In the genomic region with DNA sequence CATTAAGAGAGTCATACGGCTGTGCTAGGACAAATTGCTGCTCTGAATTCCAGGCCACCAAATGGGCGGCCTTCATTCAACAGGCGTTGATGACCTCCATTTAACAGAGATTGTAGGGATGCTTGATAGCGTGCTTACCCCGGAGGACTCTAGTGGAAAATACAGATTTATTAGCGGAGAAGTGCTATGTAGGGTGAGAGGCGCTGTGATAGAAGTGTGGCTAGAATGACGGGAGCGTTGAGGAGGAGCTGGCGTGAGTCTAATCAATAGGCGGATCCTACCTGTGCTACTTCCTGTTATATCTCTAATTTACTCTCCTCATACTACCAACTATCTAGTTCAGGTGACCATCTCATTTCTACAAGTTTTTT, we compare ENCODE assay signal across 8 cellular contexts. TPM values are rescaled to one million over a fixed set of nuclear protein-coding genes. Genes with fewer than 3 reads are reported as not detected.
A peak's percentile ranks its signal among the peaks of the same experiment; 100 is the strongest.
DNase-seq lines count a peak whose midpoint lies in the region; ATAC-seq and TF ChIP-seq lines count a peak whose summit lies in the region.

No MANE protein-coding gene starts in this region.

- BruUV-seq in Panc1 (replicated peaks; lab: Mats Ljungman, UMichigan) = no TSS peak

- peak overlapping the region; percentile 74 to 93 for H3K9ac ChIP-seq in colonic mucosa (ENCODE audit: low read depth in 2 of 2, low read length in 2 of 2)

- H3K4me1 ChIP-seq in Panc1 (ENCODE audit: control insufficient read depth, insufficient read depth, low read length) = peaks cover 6% of the 10 kb centered on the region
- H3K4me1 ChIP-seq in colonic mucosa = no peaks in the 10 kb centered on the region

- intact Hi-C loops in Panc1 (cut with micrococcal nuclease; ENCODE audit: unreplicated experiment) = no loop called here
- intact Hi-C loops in colonic mucosa (cut with DNase I) = no loop called here

- no peaks in the 10 kb centered on the region for H3K27me3 ChIP-seq in Panc1 (ENCODE audit: control insufficient read depth, insufficient read depth, low read length)
- no peaks in the 10 kb centered on the region for H3K27me3 ChIP-seq in colonic mucosa

- DNase-seq in activated CD4-positive, CD25-positive, alpha-beta regulatory T cell (lab: John Stamatoyannopoulos, UW) = no peak
- no peak for DNase-seq in Panc1 (ENCODE audit: low read depth, low spot score)
- DNase-seq in colonic mucosa = no peak
- no peak for DNase-seq in naive B cell
- DNase-seq in occipital lobe (lab: John Stamatoyannopoulos, UW) = no peak
- DNase-seq in middle frontal gyrus (ENCODE audit: extremely low spot score, low spot score) = no peak

- peak overlapping the region; percentile 75 to 90 for H3K4me3 ChIP-seq in Panc1 (ENCODE audit: low read depth in 2 of 2, low read length in 2 of 2)
- H3K4me3 ChIP-seq in colonic mucosa = peak overlapping the region; percentile 98

- POLR2A ChIA-PET in Panc1 (lab: Charles Lee) = interaction anchor here (0.6 kb wide), 1 partner anchor 834 kb away, joined by 6 read pairs; no protein-coding TSS in a partner anchor

- H3K27ac ChIP-seq in Panc1 (ENCODE audit: low read length) = peak overlapping the region; percentile 97
- peak overlapping the region; percentile 87 for H3K27ac ChIP-seq in colonic mucosa

- peak overlapping the region; percentile 92 to 99 (median 97) for H3K4me3 Mint-ChIP-seq in naive B cell

- no peaks in the 10 kb centered on the region for H3K9me3 ChIP-seq in Panc1 (ENCODE audit: control insufficient read depth, insufficient read depth, low read depth, low read length)
- H3K9me3 ChIP-seq in colonic mucosa = no peaks in the 10 kb centered on the region

- TF ChIP-seq CTCF in Panc1 (IDR thresholded peaks at IDR 0.05) (no peak), colonic mucosa (IDR thresholded peaks at IDR 0.05) (no peak)

- peaks cover 7% of the 10 kb centered on the region for H3K36me3 ChIP-seq in Panc1 (ENCODE audit: control insufficient read depth, insufficient read depth, low read length)
- H3K36me3 ChIP-seq in colonic mucosa = no peaks in the 10 kb centered on the region

- CTCF ChIA-PET in Panc1 (lab: Charles Lee) = no interaction called here

- in situ Hi-C loops in Panc1 (cut with HindIII; ENCODE audit: low pct_unique_long_range_greater_than_20kb, low sequenced_read_pairs) = no loop called here

- H3K36me3 Mint-ChIP-seq in naive B cell = no peaks in the 10 kb centered on the region

- peaks cover 0 to 5% (median 0%) of the 10 kb centered on the region in 3 donors for H3K27me3 Mint-ChIP-seq in naive B cell

- no peaks in the 10 kb centered on the region for H3K9me3 Mint-ChIP-seq in naive B cell

- ATAC-seq in activated CD4-positive, CD25-positive, alpha-beta regulatory T cell treated with anti-CD3 and anti-CD28 coated beads, Interleukin-2, amount 50 U/mL, for 24 hours = peak; percentile 17 to 21
- peak; percentile 15 for ATAC-seq in HG02884 (IDR thresholded peaks at IDR 0.05; ENCODE audit: unreplicated experiment)
- peak; percentile 26 for ATAC-seq in Panc1
- no peak for ATAC-seq in naive B cell (ENCODE audit: low read depth in 2 of 2)

- H3K4me1 Mint-ChIP-seq in naive B cell = peaks cover 28 to 38% (median 37%) of the 10 kb centered on the region in 3 donors

- H3K27ac Mint-ChIP-seq in naive B cell = peak overlapping the region; percentile 53 to 99 (median 98)

RNA-seq across cellular contexts. Expression of gene MRPS35, which starts 0.7 kb away (rescaled TPM):
- 63.9 TPM for total RNA-seq in Panc1 (2021; ENCODE audit: unreplicated experiment)
- 86.4 TPM for polyA plus RNA-seq in Panc1 (2012; ENCODE audit: insufficient read length)
- 10 to 100 TPM; 85.8 to 90.7 TPM for total RNA-seq in colonic mucosa
- polyA plus RNA-seq in naive B cell (ENCODE audit: low read depth in 6 of 6) = 10 to 100 TPM; 64.8 to 83.5 (median 72.0) TPM
- 81.9 TPM for total RNA-seq in occipital lobe

RNA-seq across cellular contexts. Expression of gene REP15, which starts 15.1 kb away (rescaled TPM):
- total RNA-seq in Panc1 (2021; ENCODE audit: unreplicated experiment) (1.9 TPM), colonic mucosa (10 to 100 TPM; 33.4 to 58.5 TPM), occipital lobe (3.0 TPM)
- not detected for polyA plus RNA-seq in Panc1 (2012; ENCODE audit: insufficient read length)
- 1 to 10 TPM in 1 of 6 donors, under 1 TPM in 2, not detected in 3; 0.42 to 2.3 (median 0.47) TPM for polyA plus RNA-seq in naive B cell (ENCODE audit: low read depth in 6 of 6)

Comparison
In these comparisons a context has a peak if more than half of its experiments do, and no peak if none do; other contexts are left out.
1. ATAC-seq: peak in activated CD4-positive, CD25-positive, alpha-beta regulatory T cell treated with anti-CD3 and anti-CD28 coated beads, Interleukin-2, amount 50 U/mL, for 24 hours (2 of 2), HG02884 (single experiment) and Panc1 (single experiment); none in naive B cell (0 of 2).